In genomic region chr17:10013360-10014112, GRCh38 we compare ENCODE assay signal across 1 cellular context.
TF ChIP-seq lines count a peak whose summit lies in the region.

No MANE protein-coding gene starts in this region.

TF ChIP-seq in GM12878, 131 proteins besides CTCF, POLR2A, EP300 and RAD21 (continued from another document):
- TF ChIP-seq, protein P1, sequence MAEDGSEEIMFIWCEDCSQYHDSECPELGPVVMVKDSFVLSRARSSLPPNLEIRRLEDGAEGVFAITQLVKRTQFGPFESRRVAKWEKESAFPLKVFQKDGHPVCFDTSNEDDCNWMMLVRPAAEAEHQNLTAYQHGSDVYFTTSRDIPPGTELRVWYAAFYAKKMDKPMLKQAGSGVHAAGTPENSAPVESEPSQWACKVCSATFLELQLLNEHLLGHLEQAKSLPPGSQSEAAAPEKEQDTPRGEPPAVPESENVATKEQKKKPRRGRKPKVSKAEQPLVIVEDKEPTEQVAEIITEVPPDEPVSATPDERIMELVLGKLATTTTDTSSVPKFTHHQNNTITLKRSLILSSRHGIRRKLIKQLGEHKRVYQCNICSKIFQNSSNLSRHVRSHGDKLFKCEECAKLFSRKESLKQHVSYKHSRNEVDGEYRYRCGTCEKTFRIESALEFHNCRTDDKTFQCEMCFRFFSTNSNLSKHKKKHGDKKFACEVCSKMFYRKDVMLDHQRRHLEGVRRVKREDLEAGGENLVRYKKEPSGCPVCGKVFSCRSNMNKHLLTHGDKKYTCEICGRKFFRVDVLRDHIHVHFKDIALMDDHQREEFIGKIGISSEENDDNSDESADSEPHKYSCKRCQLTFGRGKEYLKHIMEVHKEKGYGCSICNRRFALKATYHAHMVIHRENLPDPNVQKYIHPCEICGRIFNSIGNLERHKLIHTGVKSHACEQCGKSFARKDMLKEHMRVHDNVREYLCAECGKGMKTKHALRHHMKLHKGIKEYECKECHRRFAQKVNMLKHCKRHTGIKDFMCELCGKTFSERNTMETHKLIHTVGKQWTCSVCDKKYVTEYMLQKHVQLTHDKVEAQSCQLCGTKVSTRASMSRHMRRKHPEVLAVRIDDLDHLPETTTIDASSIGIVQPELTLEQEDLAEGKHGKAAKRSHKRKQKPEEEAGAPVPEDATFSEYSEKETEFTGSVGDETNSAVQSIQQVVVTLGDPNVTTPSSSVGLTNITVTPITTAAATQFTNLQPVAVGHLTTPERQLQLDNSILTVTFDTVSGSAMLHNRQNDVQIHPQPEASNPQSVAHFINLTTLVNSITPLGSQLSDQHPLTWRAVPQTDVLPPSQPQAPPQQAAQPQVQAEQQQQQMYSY (CRISPR knock-in tag; IDR thresholded peaks at IDR 0.05) = no peak
- TF ChIP-seq TBL1XR1 (IDR thresholded peaks at IDR 0.05; ENCODE audit: low read depth, low read length) (no peak), GATAD2B (conservative IDR thresholded peaks at IDR 0.05; ENCODE audit: low read depth) (no peak; the same call in 1 of the 2 replicates), DPF2 (IDR thresholded peaks at IDR 0.05) (0 out of 2 replicates have a peak, but pooled peaks have one; percentile 58), PKNOX1 (IDR thresholded peaks at IDR 0.05) (no peak), POU2F2 (IDR thresholded peaks at IDR 0.05; ENCODE audit: borderline replicate concordance, low read depth, low read length) (no peak), SREBF1 (IDR thresholded peaks at IDR 0.05; ENCODE audit: low read length) (no peak), HDAC2 (IDR thresholded peaks at IDR 0.05) (no peak), EGR1 (IDR thresholded peaks at IDR 0.05; ENCODE audit: borderline replicate concordance in 1 of 2, low read depth in 2 of 2, low read length in 2 of 2) (no peak), MLLT1 (IDR thresholded peaks at IDR 0.05) (no peak), CBFB (IDR thresholded peaks at IDR 0.05; ENCODE audit: low read depth) (0 out of 2 replicates have a peak, but pooled peaks have one; percentile 18), MEF2A (IDR thresholded peaks at IDR 0.05; ENCODE audit: insufficient read depth, low read depth, low read length) (no peak), TCF3 (IDR thresholded peaks at IDR 0.05; ENCODE audit: borderline replicate concordance, insufficient read depth, low read depth, low read length) (no peak), ZBTB4 (CRISPR knock-in tag; IDR thresholded peaks at IDR 0.05) (no peak), PML (IDR thresholded peaks at IDR 0.05; ENCODE audit: low read length) (no peak), SUZ12 (IDR thresholded peaks at IDR 0.05; ENCODE audit: unreplicated experiment) (no peak), SUPT20H (IDR thresholded peaks at IDR 0.05; ENCODE audit: borderline replicate concordance, control insufficient read depth, low read depth, low read length) (no peak), SKIL (IDR thresholded peaks at IDR 0.05; ENCODE audit: low read depth, poor library complexity, severe bottlenecking) (no peak), BRCA1 (IDR thresholded peaks at IDR 0.05; ENCODE audit: low read depth, low read length) (no peak), POLR2AphosphoS5 (IDR thresholded peaks at IDR 0.05; ENCODE audit: low read length) (no peak)
- TF ChIP-seq, protein P2, sequence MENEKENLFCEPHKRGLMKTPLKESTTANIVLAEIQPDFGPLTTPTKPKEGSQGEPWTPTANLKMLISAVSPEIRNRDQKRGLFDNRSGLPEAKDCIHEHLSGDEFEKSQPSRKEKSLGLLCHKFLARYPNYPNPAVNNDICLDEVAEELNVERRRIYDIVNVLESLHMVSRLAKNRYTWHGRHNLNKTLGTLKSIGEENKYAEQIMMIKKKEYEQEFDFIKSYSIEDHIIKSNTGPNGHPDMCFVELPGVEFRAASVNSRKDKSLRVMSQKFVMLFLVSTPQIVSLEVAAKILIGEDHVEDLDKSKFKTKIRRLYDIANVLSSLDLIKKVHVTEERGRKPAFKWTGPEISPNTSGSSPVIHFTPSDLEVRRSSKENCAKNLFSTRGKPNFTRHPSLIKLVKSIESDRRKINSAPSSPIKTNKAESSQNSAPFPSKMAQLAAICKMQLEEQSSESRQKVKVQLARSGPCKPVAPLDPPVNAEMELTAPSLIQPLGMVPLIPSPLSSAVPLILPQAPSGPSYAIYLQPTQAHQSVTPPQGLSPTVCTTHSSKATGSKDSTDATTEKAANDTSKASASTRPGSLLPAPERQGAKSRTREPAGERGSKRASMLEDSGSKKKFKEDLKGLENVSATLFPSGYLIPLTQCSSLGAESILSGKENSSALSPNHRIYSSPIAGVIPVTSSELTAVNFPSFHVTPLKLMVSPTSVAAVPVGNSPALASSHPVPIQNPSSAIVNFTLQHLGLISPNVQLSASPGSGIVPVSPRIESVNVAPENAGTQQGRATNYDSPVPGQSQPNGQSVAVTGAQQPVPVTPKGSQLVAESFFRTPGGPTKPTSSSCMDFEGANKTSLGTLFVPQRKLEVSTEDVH (IDR thresholded peaks at IDR 0.05; ENCODE audit: low read depth, partially characterized antibody) = no peak
